In genomic region chr7:50266893-50267386, GRCh38 we compare ENCODE assay signal across 9 cellular contexts. TPM values are rescaled to one million over a fixed set of nuclear protein-coding genes. Genes with fewer than 3 reads are reported as not detected.
DNase-seq lines count a peak whose midpoint lies in the region; ATAC-seq, FAIRE-seq and TF ChIP-seq lines count a peak whose summit lies in the region.
"Had no signal": no experiment of that assay in that cellular context is flagged by ENCODE, and none has a peak within 500 bp of the region (broad histone marks: within the 10 kb centered on the region; RNA-seq: fewer than 3 reads in every experiment).

No MANE protein-coding gene starts in this region.

- in situ Hi-C loops in HepG2 (cut with HindIII; ENCODE audit: extremely low pct_ligation_motif_present, low pct_unique_long_range_greater_than_20kb) = no loop called here

- H3K9me3 ChIP-seq in right lobe of liver (no peaks in the 10 kb centered on the region), HepG2 (ENCODE audit: low read length) (no peaks in the 10 kb centered on the region), stomach (no peaks in the 10 kb centered on the region), ascending aorta (no peaks in the 10 kb centered on the region)
- H3K9me3 ChIP-seq: neutrophil had no signal

- H3K4me1 Mint-ChIP-seq in activated CD4-positive, alpha-beta T cell treated with anti-CD3 and anti-CD28 coated beads, Interleukin-2, amount 10 ng/mL, durations not matched to agents 7 days and 5 days = peaks cover 91% of the 10 kb centered on the region

- TF ChIP-seq CTCF in right lobe of liver (IDR thresholded peaks at IDR 0.05) (no peak), HepG2 (CRISPR knock-in tag; IDR thresholded peaks at IDR 0.05) (no peak), HL-60 (IDR thresholded peaks at IDR 0.05; ENCODE audit: insufficient read depth, low read length) (no peak), stomach (IDR thresholded peaks at IDR 0.05) (no peak), ascending aorta (IDR thresholded peaks at IDR 0.05) (no peak)

- no peaks in the 10 kb centered on the region for H3K4me1 ChIP-seq in right lobe of liver
- no peaks in the 10 kb centered on the region for H3K4me1 ChIP-seq in HepG2 (ENCODE audit: insufficient read depth, low read length)
- peaks cover 0 to 16% (median 4%) of the 10 kb centered on the region in 4 donors for H3K4me1 ChIP-seq in stomach
- no peaks in the 10 kb centered on the region for H3K4me1 ChIP-seq in ascending aorta

- TF ChIP-seq RAD21 in HepG2 (CRISPR knock-in tag; IDR thresholded peaks at IDR 0.05) = no peak

- peak overlapping the region; percentile 52 for H3K4me3 Mint-ChIP-seq in activated CD4-positive, alpha-beta T cell treated with anti-CD3 and anti-CD28 coated beads, Interleukin-2, amount 10 ng/mL, durations not matched to agents 7 days and 5 days

- no peak for TF ChIP-seq POLR2A in right lobe of liver (IDR thresholded peaks at IDR 0.05)
- TF ChIP-seq POLR2A in HepG2 (IDR thresholded peaks at IDR 0.05; ENCODE audit: insufficient read depth in 1 of 2, low read depth in 2 of 2, low read length in 2 of 2) = no peak
- TF ChIP-seq POLR2A in stomach (IDR thresholded peaks at IDR 0.05) = no peak

- CTCF ChIA-PET in HepG2 (lab: Yijun Ruan, JAX; ENCODE audit: low intra/inter-chr PET ratio, low total read pairs) = no interaction called here
- CTCF ChIA-PET in activated CD4-positive, alpha-beta T cell treated with anti-CD3 and anti-CD28 coated beads, Interleukin-2, amount 10 ng/mL, durations not matched to agents 7 days and 5 days (lab: Charles Lee) = interaction anchor here (0.8 to 5.2 kb wide), 16 partner anchors 11 to 96 kb away, joined by 3 to 26 read pairs (median 4); no protein-coding TSS in a partner anchor

- H2AFZ ChIP-seq in HepG2 (ENCODE audit: low read length) = no peak overlapping the region

- H3K9me3 Mint-ChIP-seq in activated CD4-positive, alpha-beta T cell treated with anti-CD3 and anti-CD28 coated beads, Interleukin-2, amount 10 ng/mL, durations not matched to agents 7 days and 5 days = peaks cover 6% of the 10 kb centered on the region

- BruUV-seq in HepG2 (replicated peaks; lab: Mats Ljungman, UMichigan) = no TSS peak

- H3K4me2 ChIP-seq in HepG2 (ENCODE audit: low read depth, low read length) = no peak overlapping the region

- peak in 1 of 3 donors; percentile 40 for DNase-seq in right lobe of liver
- DNase-seq in HepG2 (ENCODE audit: low spot score) = no peak
- peak; percentile 74 to 93 for DNase-seq in HL-60 (ENCODE audit: low read depth in 1 of 2, low spot score in 1 of 2)
- peak; percentile 88 for DNase-seq in activated CD4-positive, alpha-beta T cell treated with anti-CD3 and anti-CD28 coated beads, Interleukin-2, amount 10 ng/mL, durations not matched to agents 7 days and 5 days
- DNase-seq in left ventricle myocardium superior = peak; percentile 35
- peak; percentile 42 for DNase-seq in stomach
- no peak for DNase-seq in NCI-H446 treated with DMSO at 0.1 percent for 48 hours (lab: John Stamatoyannopoulos, UW)
- DNase-seq in ascending aorta (ENCODE audit: low spot score in 2 of 2) = no peak

- POLR2A ChIA-PET in HepG2 (lab: Yijun Ruan, JAX) = no interaction called here
- POLR2A ChIA-PET in activated CD4-positive, alpha-beta T cell treated with anti-CD3 and anti-CD28 coated beads, Interleukin-2, amount 10 ng/mL, durations not matched to agents 7 days and 5 days (lab: Charles Lee) = interaction anchor here (0.5 to 2.3 kb wide), 8 partner anchors 9 to 92 kb away, joined by 3 to 9 read pairs (median 4); partner anchors contain the start of gene IKZF1

- intact Hi-C loops in right lobe of liver (cut with DNase I) (no loop called here), HepG2 (cut with micrococcal nuclease; ENCODE audit: unreplicated experiment) (no loop called here), left ventricle myocardium superior (cut with micrococcal nuclease) (no loop called here), stomach (cut with DNase I; ENCODE audit: low total_unique reads) (no loop called here), ascending aorta (cut with DNase I) (no loop called here)

- no peaks in the 10 kb centered on the region for H3K27me3 Mint-ChIP-seq in activated CD4-positive, alpha-beta T cell treated with anti-CD3 and anti-CD28 coated beads, Interleukin-2, amount 10 ng/mL, durations not matched to agents 7 days and 5 days

- 25% methylated on average over 5 of the region's 8 CpGs for WGBS in right lobe of liver (ENCODE audit: insufficient coverage, low coverage, low lambda C conversion rate, missing lambda C conversion rate)
- 4% methylated on average over 8 of the region's 8 CpGs for WGBS in HepG2 (ENCODE audit: low lambda C conversion rate)
- WGBS in stomach, 5 donors = 31 to 49% (median 44%) methylated on average over 8 of the region's 8 CpGs

- TF ChIP-seq EP300 in HepG2 (IDR thresholded peaks at IDR 0.05; ENCODE audit: low read depth in 2 of 2, low read length in 2 of 2) (no peak), HepG2 (CRISPR knock-in tag; IDR thresholded peaks at IDR 0.05; ENCODE audit: borderline replicate concordance) (no peak), stomach (IDR thresholded peaks at IDR 0.05) (no peak)

- H3K27me3 ChIP-seq in right lobe of liver (no peaks in the 10 kb centered on the region), HepG2 (ENCODE audit: control insufficient read depth in 1 of 2, insufficient read depth in 2 of 2, low read length in 2 of 2) (no peaks in the 10 kb centered on the region; a peak in 1 of 5 replicates), HL-60 (ENCODE audit: insufficient read depth, poor library complexity, severe bottlenecking) (no peaks in the 10 kb centered on the region), stomach (no peaks in the 10 kb centered on the region), ascending aorta (no peaks in the 10 kb centered on the region)
- H3K27me3 ChIP-seq: neutrophil had no signal

- no peak for FAIRE-seq in HepG2 (lab: Jason Lieb, UNC)

- no peak overlapping the region for H3K9ac ChIP-seq in HepG2 (ENCODE audit: insufficient read depth, low read depth, low read length)

- ATAC-seq in right lobe of liver = peak; percentile 38 to 66 (median 56)
- no peak for ATAC-seq in HepG2
- peak; percentile 47 for ATAC-seq in left ventricle myocardium superior

- H3K4me3 ChIP-seq in right lobe of liver (no peak overlapping the region), HepG2 (replicated peaks in 1 of 3; ENCODE audit: insufficient read depth in 1 of 3, low read depth in 2 of 3, low read length in 3 of 3) (no peak overlapping the region), HL-60 (replicated peaks; ENCODE audit: insufficient read depth, low read length) (no peak overlapping the region), stomach (no peak overlapping the region), ascending aorta (no peak overlapping the region)

- no peaks in the 10 kb centered on the region for H3K79me2 ChIP-seq in HepG2 (ENCODE audit: insufficient read depth, low read length)

- peaks cover 23% of the 10 kb centered on the region for H3K36me3 Mint-ChIP-seq in activated CD4-positive, alpha-beta T cell treated with anti-CD3 and anti-CD28 coated beads, Interleukin-2, amount 10 ng/mL, durations not matched to agents 7 days and 5 days (ENCODE audit: low read depth)

- H3K27ac Mint-ChIP-seq in activated CD4-positive, alpha-beta T cell treated with anti-CD3 and anti-CD28 coated beads, Interleukin-2, amount 10 ng/mL, durations not matched to agents 7 days and 5 days = peak overlapping the region; percentile 98

- H3K27ac ChIP-seq in right lobe of liver (no peak overlapping the region), HepG2 (ENCODE audit: extremely low read length, insufficient read depth, low read length) (no peak overlapping the region), HL-60 (replicated peaks) (peak overlapping the region; percentile 63), stomach (peak overlapping the region in 3 of 5 donors; percentile 34 to 61 (median 60)), ascending aorta (no peak overlapping the region)
- H3K27ac ChIP-seq: neutrophil had no signal

- H4K20me1 ChIP-seq in HepG2 (ENCODE audit: insufficient read depth, low read length) = no peaks in the 10 kb centered on the region

- H3K36me3 ChIP-seq in right lobe of liver (no peaks in the 10 kb centered on the region), HepG2 (replicated peaks in 1 of 2; ENCODE audit: control insufficient read depth in 1 of 2, insufficient read depth in 2 of 2, low read length in 2 of 2) (no peaks in the 10 kb centered on the region), stomach (no peaks in the 10 kb centered on the region), ascending aorta (no peaks in the 10 kb centered on the region)
- H3K36me3 ChIP-seq: neutrophil had no signal

TF ChIP-seq in HepG2, 621 proteins besides CTCF, POLR2A, EP300 and RAD21 (continues in another document):
- no peak for TF ChIP-seq ZNF337 (CRISPR knock-in tag; IDR thresholded peaks at IDR 0.05; ENCODE audit: borderline replicate concordance, low read depth)

RNA-seq across cellular contexts. Expression of gene IKZF1, which starts 37.6 kb away (rescaled TPM):
- 1 to 10 TPM; 3.1 to 9.6 (median 5.2) TPM for total RNA-seq in right lobe of liver
- not detected in 2 replicates for total RNA-seq in HepG2 (2016; rRNA removed; fragmentation: Illumina TruSeq; extraction: Trizol)
- not detected in 2 replicates for total RNA-seq in HepG2 (2016; cell fraction: cytosol; rRNA removed; fragmentation: Illumina TruSeq; extraction: Trizol; ENCODE audit: low read depth)
- not detected in 2 replicates for total RNA-seq in HepG2 (2016; cell fraction: insoluble cytoplasmic fraction; rRNA removed; fragmentation: Illumina TruSeq; extraction: Trizol)
- total RNA-seq in HepG2 (2016; cell fraction: membrane; rRNA removed; fragmentation: Illumina TruSeq; extraction: Trizol) = not detected in 2 replicates
- total RNA-seq in HepG2 (2016; cell fraction: nucleus; rRNA removed; fragmentation: Illumina TruSeq; extraction: Trizol) = not detected in 2 replicates
- polyA plus RNA-seq in HepG2 (2011; rRNA removed) = not detected in 2 replicates
- 0.01 TPM in 1 of 2 replicates, not detected in the other for polyA plus RNA-seq in HepG2 (2011; cell fraction: cytosol; rRNA removed)
- polyA plus RNA-seq in HepG2 (2011; cell fraction: nucleus; rRNA removed) = not detected in 2 replicates
- not detected in 2 replicates for polyA plus RNA-seq in HepG2 (2012)
- polyA plus RNA-seq in HepG2 (2016; cell fraction: cytosol; fragmentation: Illumina TruSeq; extraction: Trizol; ENCODE audit: low read depth) = not detected in 2 replicates
- not detected in 2 replicates for polyA plus RNA-seq in HepG2 (2016; cell fraction: insoluble cytoplasmic fraction; fragmentation: Illumina TruSeq; extraction: Trizol; ENCODE audit: low read depth)
- not detected in 2 replicates for polyA plus RNA-seq in HepG2 (2016; cell fraction: membrane; fragmentation: Illumina TruSeq; extraction: Trizol; ENCODE audit: low read depth)
- polyA plus RNA-seq in HepG2 (2016; cell fraction: nucleus; fragmentation: Illumina TruSeq; extraction: Trizol; ENCODE audit: insufficient read depth, low read depth) = not detected in 2 replicates
- 0.06 and 0.23 TPM in 2 replicates for polyA minus RNA-seq in HepG2 (2011; rRNA and poly(A)+ RNA removed; ENCODE audit: low replicate concordance)
- polyA minus RNA-seq in HepG2 (2011; cell fraction: cytosol; rRNA and poly(A)+ RNA removed) = not detected in 2 replicates
- not detected in 2 replicates for polyA minus RNA-seq in HepG2 (2011; cell fraction: nucleus; rRNA and poly(A)+ RNA removed)
- 100 to 1,000 TPM; 379 to 406 TPM for total RNA-seq in activated CD4-positive, alpha-beta T cell treated with anti-CD3 and anti-CD28 coated beads, Interleukin-2, amount 10 ng/mL, durations not matched to agents 7 days and 5 days
- 3.7 TPM for total RNA-seq in left ventricle myocardium superior
- 100 to 1,000 TPM in 1 of 5 donors, 10 to 100 TPM in 3, 1 to 10 TPM in 1; 4.5 to 139 (median 14.0) TPM for total RNA-seq in stomach
- 1 to 10 TPM; 1.5 to 6.4 (median 1.8) TPM for polyA plus RNA-seq in stomach
- 3.6 TPM for total RNA-seq in ascending aorta

Comparison
In these comparisons a context has a peak if more than half of its experiments do, and no peak if none do; other contexts are left out.
1. DNase-seq: peak in HL-60 (2 of 2), activated CD4-positive, alpha-beta T cell treated with anti-CD3 and anti-CD28 coated beads, Interleukin-2, amount 10 ng/mL, durations not matched to agents 7 days and 5 days (single experiment), left ventricle myocardium superior (single experiment) and stomach (single experiment); none in HepG2 (single experiment), NCI-H446 treated with DMSO at 0.1 percent for 48 hours (single experiment) and ascending aorta (0 of 2).
2. H3K27ac ChIP-seq: peak in HL-60 (single experiment) and stomach (3 of 5); none in right lobe of liver (0 of 3), HepG2 (single experiment) and ascending aorta (0 of 2).